In genomic region chr19:39405930-39406655, GRCh38 we compare ENCODE assay signal across 1 cellular context.
TF ChIP-seq lines count a peak whose summit lies in the region.

No MANE protein-coding gene starts in this region.

TF ChIP-seq in IMR-90, 13 proteins besides CTCF, POLR2A, EP300 and RAD21:
- TF ChIP-seq CHD1 (IDR thresholded peaks at IDR 0.05; ENCODE audit: low read depth, low read length) (no peak), CEBPB (IDR thresholded peaks at IDR 0.05; ENCODE audit: low read depth, low read length) (no peak), SMC3 (IDR thresholded peaks at IDR 0.05; ENCODE audit: low read depth, low read length) (no peak), BHLHE40 (IDR thresholded peaks at IDR 0.05; ENCODE audit: low read depth, low read length) (no peak; the same call in 1 of the 2 replicates), MXI1 (IDR thresholded peaks at IDR 0.05; ENCODE audit: borderline replicate concordance, low read depth, low read length) (no peak), RFX5 (IDR thresholded peaks at IDR 0.05; ENCODE audit: low read depth, low read length) (no peak), NFE2L2 (IDR thresholded peaks at IDR 0.05; ENCODE audit: low read depth, low read length) (no peak), FOS (IDR thresholded peaks at IDR 0.05; ENCODE audit: low read depth, low read length) (no peak), MAFK (IDR thresholded peaks at IDR 0.05; ENCODE audit: low read depth, low read length) (no peak), RCOR1 (IDR thresholded peaks at IDR 0.05; ENCODE audit: insufficient replicate concordance, low read length) (no peak), USF2 (IDR thresholded peaks at IDR 0.05; ENCODE audit: low read depth, low read length) (no peak), ELK1 (IDR thresholded peaks at IDR 0.05; ENCODE audit: borderline replicate concordance, low read depth, low read length) (no peak), MAZ (IDR thresholded peaks at IDR 0.05; ENCODE audit: borderline replicate concordance, low read depth, low read length) (no peak)
